ENCODE assay signal across 9 cellular contexts in genomic region chrX:48761674-48762471, GRCh38. TPM values are rescaled to one million over a fixed set of nuclear protein-coding genes. Genes with fewer than 3 reads are reported as not detected.
DNase-seq lines count a peak whose midpoint lies in the region; ATAC-seq and TF ChIP-seq lines count a peak whose summit lies in the region.
"Had no signal": no experiment of that assay in that cellular context is flagged by ENCODE, and none has a peak within 500 bp of the region (broad histone marks: within the 10 kb centered on the region; RNA-seq: fewer than 3 reads in every experiment).

Gene GLOD5, plus strand, starts transcription at chrX:48761747. Its CDS starts 44 bp downstream, at chrX:48761791.

- no peak for DNase-seq in activated naive CD4-positive, alpha-beta T cell treated with anti-CD3 and anti-CD28 coated beads, Interleukin-2, amount 50 U/mL, for 72 hours (ENCODE audit: low spot score in 2 of 2)
- no peak for DNase-seq in activated naive CD4-positive, alpha-beta T cell treated with Interleukin-2 at 50 U/mL for 16 hours
- DNase-seq in NCI-H69 (lab: John Stamatoyannopoulos, UW) (peak; percentile 85), epithelial cell of esophagus (ENCODE audit: low read depth) (peak; percentile 80), T-cell (no peak), cerebellar nuclear complex (lab: John Stamatoyannopoulos, UW) (no peak)
- DNase-seq in stimulated activated naive B cell treated with anti-CD40 and anti-IgM and Interleukin-4, amounts not matched to agents 10 μg/mL and 1 μg/mL and 100 μg/mL, for 72 hours, result no peak
- DNase-seq in stimulated activated effector memory CD8-positive, alpha-beta T cell treated with anti-CD3 and anti-CD28 coated beads, Interleukin-12 subunit alpha, Interleukin-12 subunit beta, amount 100 ng/mL, for 72 hours (ENCODE audit: low spot score in 2 of 2), result no peak

- POLR2A ChIA-PET in T-cell (lab: Charles Lee), result no interaction called here

- no peak within 1 kb of the TSS for H3K4me3 Mint-ChIP-seq in stimulated activated naive B cell treated with anti-CD40 and anti-IgM and Interleukin-4, amounts not matched to agents 10 μg/mL and 1 μg/mL and 100 μg/mL, for 72 hours
- H3K4me3 Mint-ChIP-seq in T-cell, result no peak within 1 kb of the TSS
- no peak within 1 kb of the TSS for H3K4me3 Mint-ChIP-seq in stimulated activated effector memory CD8-positive, alpha-beta T cell treated with anti-CD3 and anti-CD28 coated beads, Interleukin-12 subunit alpha, Interleukin-12 subunit beta, amount 100 ng/mL, for 72 hours

- H3K9me3 Mint-ChIP-seq in activated naive CD4-positive, alpha-beta T cell treated with anti-CD3 and anti-CD28 coated beads, Interleukin-2, amount 50 U/mL, for 72 hours, result no peaks in the 10 kb centered on the region
- no peaks in the 10 kb centered on the region for H3K9me3 Mint-ChIP-seq in stimulated activated naive B cell treated with anti-CD40 and anti-IgM and Interleukin-4, amounts not matched to agents 10 μg/mL and 1 μg/mL and 100 μg/mL, for 72 hours
- no peaks in the 10 kb centered on the region for H3K9me3 Mint-ChIP-seq in T-cell
- H3K9me3 Mint-ChIP-seq in stimulated activated effector memory CD8-positive, alpha-beta T cell treated with anti-CD3 and anti-CD28 coated beads, Interleukin-12 subunit alpha, Interleukin-12 subunit beta, amount 100 ng/mL, for 72 hours, result no peaks in the 10 kb centered on the region

- H3K4me3 ChIP-seq in epithelial cell of esophagus (ENCODE audit: low read length), result no peak within 1 kb of the TSS

- H3K4me1 Mint-ChIP-seq in stimulated activated naive B cell treated with anti-CD40 and anti-IgM and Interleukin-4, amounts not matched to agents 10 μg/mL and 1 μg/mL and 100 μg/mL, for 72 hours, result peaks cover 0 to 7% of the 10 kb centered on the region in 2 donors
- H3K4me1 Mint-ChIP-seq in T-cell, result peaks cover 3 to 6% (median 3%) of the 10 kb centered on the region in 3 donors
- peaks cover 7% of the 10 kb centered on the region for H3K4me1 Mint-ChIP-seq in stimulated activated effector memory CD8-positive, alpha-beta T cell treated with anti-CD3 and anti-CD28 coated beads, Interleukin-12 subunit alpha, Interleukin-12 subunit beta, amount 100 ng/mL, for 72 hours

- no peaks in the 10 kb centered on the region for H3K36me3 Mint-ChIP-seq in activated naive CD4-positive, alpha-beta T cell treated with anti-CD3 and anti-CD28 coated beads, Interleukin-2, amount 50 U/mL, for 72 hours
- no peaks in the 10 kb centered on the region for H3K36me3 Mint-ChIP-seq in stimulated activated naive B cell treated with anti-CD40 and anti-IgM and Interleukin-4, amounts not matched to agents 10 μg/mL and 1 μg/mL and 100 μg/mL, for 72 hours
- no peaks in the 10 kb centered on the region for H3K36me3 Mint-ChIP-seq in T-cell
- no peaks in the 10 kb centered on the region for H3K36me3 Mint-ChIP-seq in stimulated activated effector memory CD8-positive, alpha-beta T cell treated with anti-CD3 and anti-CD28 coated beads, Interleukin-12 subunit alpha, Interleukin-12 subunit beta, amount 100 ng/mL, for 72 hours

- CTCF ChIA-PET in T-cell (lab: Charles Lee), result no interaction called here

- peak; percentile 55 for TF ChIP-seq CTCF in epithelial cell of esophagus (IDR thresholded peaks at IDR 0.05; ENCODE audit: insufficient read depth, low read depth, low read length, missing control alignments)

- H3K27ac Mint-ChIP-seq in activated naive CD4-positive, alpha-beta T cell treated with anti-CD3 and anti-CD28 coated beads, Interleukin-2, amount 50 U/mL, for 72 hours, result peak within 1 kb of the TSS in 1 of 2 donors; percentile 46
- no peak within 1 kb of the TSS for H3K27ac Mint-ChIP-seq in stimulated activated naive B cell treated with anti-CD40 and anti-IgM and Interleukin-4, amounts not matched to agents 10 μg/mL and 1 μg/mL and 100 μg/mL, for 72 hours
- no peak within 1 kb of the TSS for H3K27ac Mint-ChIP-seq in T-cell
- no peak within 1 kb of the TSS for H3K27ac Mint-ChIP-seq in stimulated activated effector memory CD8-positive, alpha-beta T cell treated with anti-CD3 and anti-CD28 coated beads, Interleukin-12 subunit alpha, Interleukin-12 subunit beta, amount 100 ng/mL, for 72 hours

- peaks cover 0 to 18% of the 10 kb centered on the region in 2 donors for H3K27me3 Mint-ChIP-seq in stimulated activated naive B cell treated with anti-CD40 and anti-IgM and Interleukin-4, amounts not matched to agents 10 μg/mL and 1 μg/mL and 100 μg/mL, for 72 hours
- peaks cover 0 to 13% of the 10 kb centered on the region in 2 donors for H3K27me3 Mint-ChIP-seq in T-cell

- peak; percentile 76 to 87 for ATAC-seq in activated naive CD4-positive, alpha-beta T cell treated with anti-CD3 and anti-CD28 coated beads, Interleukin-2, amount 50 U/mL, for 72 hours
- ATAC-seq in stimulated activated naive B cell treated with anti-CD40 and anti-IgM and Interleukin-4, amounts not matched to agents 10 μg/mL and 1 μg/mL and 100 μg/mL, for 72 hours (replicated peaks), result peak; percentile 14 to 39
- no peak for ATAC-seq in T-cell (replicated peaks in 1 of 4)
- no peak for ATAC-seq in stimulated activated effector memory CD8-positive, alpha-beta T cell treated with anti-CD3 and anti-CD28 coated beads, Interleukin-12 subunit alpha, Interleukin-12 subunit beta, amount 100 ng/mL, for 72 hours

RNA-seq across cellular contexts. Expression of gene GLOD5, which starts in this region (rescaled TPM):
- total RNA-seq in activated naive CD4-positive, alpha-beta T cell treated with anti-CD3 and anti-CD28 coated beads, Interleukin-2, amount 50 U/mL, for 72 hours, result not detected
- not detected for total RNA-seq in T-cell
- total RNA-seq: activated CD8-positive, alpha-beta memory T cell treated with anti-CD3 and anti-CD28 coated beads for 36 hours had no signal

Comparison
In these comparisons a context has a peak if more than half of its experiments do, and no peak if none do; other contexts are left out.
1. Peak in ATAC-seq in activated naive CD4-positive, alpha-beta T cell treated with anti-CD3 and anti-CD28 coated beads, Interleukin-2, amount 50 U/mL, for 72 hours; RNA of the gene not detected or under 1 TPM.
2. ATAC-seq: peak in stimulated activated naive B cell treated with anti-CD40 and anti-IgM and Interleukin-4, amounts not matched to agents 10 μg/mL and 1 μg/mL and 100 μg/mL, for 72 hours (2 of 2); none in T-cell (0 of 4) and stimulated activated effector memory CD8-positive, alpha-beta T cell treated with anti-CD3 and anti-CD28 coated beads, Interleukin-12 subunit alpha, Interleukin-12 subunit beta, amount 100 ng/mL, for 72 hours (single experiment).
3. DNase-seq: peak in NCI-H69 (single experiment) and epithelial cell of esophagus (single experiment); none in activated naive CD4-positive, alpha-beta T cell treated with anti-CD3 and anti-CD28 coated beads, Interleukin-2, amount 50 U/mL, for 72 hours (0 of 2), activated naive CD4-positive, alpha-beta T cell treated with Interleukin-2 at 50 U/mL for 16 hours (single experiment), stimulated activated naive B cell treated with anti-CD40 and anti-IgM and Interleukin-4, amounts not matched to agents 10 μg/mL and 1 μg/mL and 100 μg/mL, for 72 hours (single experiment), T-cell (0 of 34), stimulated activated effector memory CD8-positive, alpha-beta T cell treated with anti-CD3 and anti-CD28 coated beads, Interleukin-12 subunit alpha, Interleukin-12 subunit beta, amount 100 ng/mL, for 72 hours (0 of 2) and cerebellar nuclear complex (0 of 2).